10 cellular contexts compared by ENCODE assay signal in the genomic region with DNA sequence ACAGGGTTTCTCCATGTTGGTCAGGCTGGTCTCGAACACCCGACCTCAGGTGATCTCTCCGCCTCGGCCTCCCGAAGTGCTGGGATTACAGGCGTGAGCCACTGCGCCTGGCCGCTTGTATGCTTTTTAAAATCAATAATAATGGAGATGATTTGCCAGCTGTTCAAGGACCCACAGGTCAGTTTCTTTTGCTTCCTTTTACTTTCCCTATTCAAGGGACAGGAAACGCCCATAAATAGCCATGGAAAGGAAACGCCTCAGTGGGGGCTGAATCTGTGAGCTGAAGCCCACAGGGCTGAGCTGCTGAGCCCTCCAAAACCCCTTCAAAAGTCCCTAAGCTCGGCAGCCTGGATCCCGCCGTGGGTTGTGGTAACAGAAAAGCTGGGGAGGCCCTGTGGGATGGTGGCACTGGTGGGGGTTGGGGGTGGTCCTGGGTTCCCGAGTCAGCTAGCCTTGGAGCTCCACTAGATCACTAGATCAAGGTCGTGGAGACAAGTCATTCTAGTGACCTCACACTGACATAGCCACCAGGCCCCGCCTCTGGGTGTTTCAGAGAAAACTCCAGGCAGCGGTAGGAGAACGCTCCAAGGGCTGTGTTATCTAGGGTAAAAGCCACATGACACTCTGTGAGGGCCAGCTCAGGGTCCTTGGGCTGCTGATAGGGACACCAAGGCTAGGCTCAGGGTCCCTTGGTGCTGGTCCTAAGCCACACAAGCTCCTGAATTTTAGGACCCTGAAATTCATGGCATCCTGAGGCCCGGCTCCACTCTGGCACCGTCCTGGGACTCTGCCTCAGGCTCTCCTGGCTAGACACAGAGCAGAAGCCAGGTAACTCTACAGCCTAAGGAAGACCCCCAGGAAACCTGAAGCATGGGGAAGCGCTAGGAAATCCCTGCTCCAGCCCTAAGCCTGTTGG. TPM values are rescaled to one million over a fixed set of nuclear protein-coding genes. Genes with fewer than 3 reads are reported as not detected.
DNase-seq lines count a peak whose midpoint lies in the region; ATAC-seq, FAIRE-seq and TF ChIP-seq lines count a peak whose summit lies in the region.
"Had no signal": no experiment of that assay in that cellular context is flagged by ENCODE, and none has a peak within 500 bp of the region (broad histone marks: within the 10 kb centered on the region; RNA-seq: fewer than 3 reads in every experiment).

No MANE protein-coding gene starts in this region.

- H3K9me3 ChIP-seq in SK-N-SH (no peaks in the 10 kb centered on the region), esophagus squamous epithelium (no peaks in the 10 kb centered on the region), uterus (no peaks in the 10 kb centered on the region)
- H3K9me3 ChIP-seq in naive thymus-derived CD4-positive, alpha-beta T cell (ENCODE audit: control insufficient read depth in 2 of 3, low read length in 3 of 3): no peaks in the 10 kb centered on the region

- no peaks in the 10 kb centered on the region for H3K27me3 ChIP-seq in SK-N-SH (ENCODE audit: insufficient read depth)
- H3K27me3 ChIP-seq in esophagus squamous epithelium: no peaks in the 10 kb centered on the region
- H3K27me3 ChIP-seq in naive thymus-derived CD4-positive, alpha-beta T cell (ENCODE audit: control insufficient read depth in 2 of 2, insufficient read depth in 2 of 2, low read length in 2 of 2): no peaks in the 10 kb centered on the region
- no peaks in the 10 kb centered on the region for H3K27me3 ChIP-seq in uterus

- no peaks in the 10 kb centered on the region for H4K20me1 ChIP-seq in SK-N-SH (ENCODE audit: insufficient read depth)

- no peak for FAIRE-seq in RCC 7860 (lab: Jason Lieb, UNC)

- 83% methylated on average over 17 of the region's 21 CpGs for WGBS in SK-N-SH (ENCODE audit: low lambda C conversion rate)
- 74 to 86% methylated on average over 7 to 12 of the region's 21 CpGs for WGBS in esophagus squamous epithelium, 2 donors

- no peaks in the 10 kb centered on the region for H3F3A ChIP-seq in SK-N-SH (replicated peaks; ENCODE audit: insufficient read depth)

- H3K4me3 Mint-ChIP-seq in naive thymus-derived CD4-positive, alpha-beta T cell: no peak overlapping the region

- no peak overlapping the region for H3K4me3 ChIP-seq in SK-N-SH (ENCODE audit: low read depth in 2 of 2, low read length in 1 of 2)
- H3K4me3 ChIP-seq in esophagus squamous epithelium: no peak overlapping the region
- no peak overlapping the region for H3K4me3 ChIP-seq in naive thymus-derived CD4-positive, alpha-beta T cell (ENCODE audit: low read length)
- no peak overlapping the region for H3K4me3 ChIP-seq in uterus

- no peak for DNase-seq in SK-N-SH
- no peak for DNase-seq in esophagus squamous epithelium (lab: John Stamatoyannopoulos, UW)
- DNase-seq in naive thymus-derived CD4-positive, alpha-beta T cell: no peak
- DNase-seq in uterus: peak in 1 of 2 donors; percentile 71
- DNase-seq in RCC 7860 (ENCODE audit: low spot score): no peak

- intact Hi-C loops in esophagus squamous epithelium (cut with DNase I): no loop called here
- intact Hi-C loops in naive thymus-derived CD4-positive, alpha-beta T cell (cut with micrococcal nuclease): no loop called here
- intact Hi-C loops in uterus (cut with DNase I; ENCODE audit: low total_unique reads): no loop called here

- no peak overlapping the region for H2AFZ ChIP-seq in SK-N-SH (ENCODE audit: low read depth)

- H3K79me2 ChIP-seq in SK-N-SH (ENCODE audit: insufficient read depth): no peaks in the 10 kb centered on the region

- H3K36me3 ChIP-seq in SK-N-SH (replicated peaks in 1 of 2; ENCODE audit: control insufficient read depth in 1 of 2, insufficient read depth in 2 of 2, low read length in 1 of 2) (no peaks in the 10 kb centered on the region), esophagus squamous epithelium (no peaks in the 10 kb centered on the region), uterus (no peaks in the 10 kb centered on the region)
- H3K36me3 ChIP-seq in naive thymus-derived CD4-positive, alpha-beta T cell (ENCODE audit: control insufficient read depth in 2 of 3, insufficient read depth in 3 of 3, low read length in 3 of 3): no peaks in the 10 kb centered on the region

- no peaks in the 10 kb centered on the region for H3K9me2 ChIP-seq in SK-N-SH

- ATAC-seq in SK-N-SH treated with all-trans-retinoic acid at 6 μM for 48 hours: peak; percentile 43
- peak; percentile 69 for ATAC-seq in naive thymus-derived CD4-positive, alpha-beta T cell
- ATAC-seq in GM19351 (IDR thresholded peaks at IDR 0.05; ENCODE audit: unreplicated experiment): no peak
- no peak for ATAC-seq in HG03095 (IDR thresholded peaks at IDR 0.05; ENCODE audit: unreplicated experiment)

- no peak overlapping the region for H3K9ac ChIP-seq in SK-N-SH

- peak in 1 of 4 donors; percentile 13 for TF ChIP-seq POLR2A in esophagus squamous epithelium (IDR thresholded peaks at IDR 0.05)
- TF ChIP-seq POLR2A in uterus (IDR thresholded peaks at IDR 0.05): peak in 1 of 2 donors; percentile 34

- no peak overlapping the region for H3K27ac ChIP-seq in SK-N-SH (ENCODE audit: low read depth in 2 of 2, low read length in 1 of 2)
- peak overlapping the region; percentile 52 to 85 (median 76) for H3K27ac ChIP-seq in esophagus squamous epithelium
- no peak overlapping the region for H3K27ac ChIP-seq in naive thymus-derived CD4-positive, alpha-beta T cell (ENCODE audit: low read depth, low read length)
- peak overlapping the region; percentile 72 to 97 for H3K27ac ChIP-seq in uterus
- H3K27ac ChIP-seq: 22Rv1, HL-60 had no signal

- no peak for TF ChIP-seq RAD21 in SK-N-SH (IDR thresholded peaks at IDR 0.05; ENCODE audit: low read length)

- peaks cover 0 to 6% (median 0%) of the 10 kb centered on the region in 7 donors for H3K4me1 Mint-ChIP-seq in naive thymus-derived CD4-positive, alpha-beta T cell

- H3K27me3 Mint-ChIP-seq in naive thymus-derived CD4-positive, alpha-beta T cell: no peaks in the 10 kb centered on the region

- CTCF ChIA-PET in SK-N-SH (lab: Yijun Ruan, JAX): interaction anchor here (1.3 to 1.4 kb wide), 2 partner anchors 17 to 74 kb away, joined by 4 to 5 read pairs; no protein-coding TSS in a partner anchor
- CTCF ChIA-PET in naive thymus-derived CD4-positive, alpha-beta T cell (lab: Charles Lee): interaction anchor here (1.6 kb wide), 1 partner anchor 74 kb away, joined by 3 read pairs; no protein-coding TSS in a partner anchor

- no peak for TF ChIP-seq CTCF in SK-N-SH (IDR thresholded peaks at IDR 0.05)
- TF ChIP-seq CTCF in esophagus squamous epithelium (IDR thresholded peaks at IDR 0.05): no peak
- no peak for TF ChIP-seq CTCF in uterus (IDR thresholded peaks at IDR 0.05)

- H3K27ac Mint-ChIP-seq in naive thymus-derived CD4-positive, alpha-beta T cell: no peak overlapping the region

- H3K4me1 ChIP-seq in SK-N-SH (ENCODE audit: control insufficient read depth in 1 of 2, insufficient read depth in 2 of 2, low read depth in 1 of 2, low read length in 1 of 2) (peaks cover 0 to 6% of the 10 kb centered on the region in 2 experiments; a peak in 2 of 4 replicates), esophagus squamous epithelium (peaks cover 15 to 28% (median 26%) of the 10 kb centered on the region in 3 donors), uterus (peaks cover 11 to 17% of the 10 kb centered on the region in 2 donors)
- no peaks in the 10 kb centered on the region for H3K4me1 ChIP-seq in naive thymus-derived CD4-positive, alpha-beta T cell (ENCODE audit: control insufficient read depth in 2 of 2, insufficient read depth in 2 of 2, low read length in 2 of 2)

- POLR2A ChIA-PET in SK-N-SH (lab: Yijun Ruan, JAX): no interaction called here
- POLR2A ChIA-PET in naive thymus-derived CD4-positive, alpha-beta T cell (lab: Charles Lee): interaction anchor here (0.9 to 1.4 kb wide), 4 partner anchors 11 to 24 kb away, joined by 3 to 4 read pairs (median 4); no protein-coding TSS in a partner anchor

- no peak overlapping the region for H3K4me2 ChIP-seq in SK-N-SH

- no peaks in the 10 kb centered on the region for H3K36me3 Mint-ChIP-seq in naive thymus-derived CD4-positive, alpha-beta T cell

- no peak for TF ChIP-seq EP300 in SK-N-SH (IDR thresholded peaks at IDR 0.05; ENCODE audit: borderline replicate concordance in 1 of 2, low read depth in 1 of 2, low read length in 1 of 2)

- no peaks in the 10 kb centered on the region for H3K9me3 Mint-ChIP-seq in naive thymus-derived CD4-positive, alpha-beta T cell

RNA-seq across cellular contexts. Expression of a gene that starts 18.0 kb away (rescaled TPM):
- 373 and 455 TPM in 2 replicates for polyA plus RNA-seq in SK-N-SH (2012; rRNA removed)
- polyA plus RNA-seq in SK-N-SH (2012; cell fraction: cytosol; rRNA removed): 208 and 248 TPM in 2 replicates
- 873 and 891 TPM in 2 replicates for polyA plus RNA-seq in SK-N-SH (2012; cell fraction: nucleus; rRNA removed)
- total RNA-seq in esophagus squamous epithelium (100 to 1,000 TPM; 222 to 415 (median 252) TPM), uterus (1,000 to 10,000 TPM in 1 of 4 donors, 100 to 1,000 TPM in 3; 189 to 2,046 (median 515) TPM)
- total RNA-seq in naive thymus-derived CD4-positive, alpha-beta T cell: 1,000 to 10,000 TPM in 2 of 5 experiments, 10 to 100 TPM in 2, 1 to 10 TPM in 1; 5.4 to 2,522 (median 40.7) TPM
- 10 to 100 TPM; 53.5 to 81.3 TPM for polyA plus RNA-seq in naive thymus-derived CD4-positive, alpha-beta T cell

RNA-seq across cellular contexts. Expression of a gene that starts 45.0 kb away (rescaled TPM):
- 101 and 111 TPM in 2 replicates for polyA plus RNA-seq in SK-N-SH (2012; rRNA removed)
- polyA plus RNA-seq in SK-N-SH (2012; cell fraction: cytosol; rRNA removed): 69.4 and 95.6 TPM in 2 replicates
- polyA plus RNA-seq in SK-N-SH (2012; cell fraction: nucleus; rRNA removed): 40.7 and 61.0 TPM in 2 replicates
- total RNA-seq in esophagus squamous epithelium (10 to 100 TPM; 50.9 to 83.0 (median 65.5) TPM), uterus (100 to 1,000 TPM in 1 of 4 donors, 10 to 100 TPM in 3; 34.8 to 130 (median 67.7) TPM)
- 10 to 100 TPM; 44.4 to 71.3 (median 53.5) TPM for total RNA-seq in naive thymus-derived CD4-positive, alpha-beta T cell
- polyA plus RNA-seq in naive thymus-derived CD4-positive, alpha-beta T cell: 10 to 100 TPM; 18.3 to 18.9 TPM

Comparison
In these comparisons a context has a peak if more than half of its experiments do, and no peak if none do; other contexts are left out.
1. ATAC-seq: peak in SK-N-SH treated with all-trans-retinoic acid at 6 μM for 48 hours (single experiment) and naive thymus-derived CD4-positive, alpha-beta T cell (single experiment); none in GM19351 (single experiment) and HG03095 (single experiment).
2. H3K27ac ChIP-seq: peak in esophagus squamous epithelium (4 of 4) and uterus (2 of 2); none in SK-N-SH (0 of 2) and naive thymus-derived CD4-positive, alpha-beta T cell (single experiment).